In the genomic region with DNA sequence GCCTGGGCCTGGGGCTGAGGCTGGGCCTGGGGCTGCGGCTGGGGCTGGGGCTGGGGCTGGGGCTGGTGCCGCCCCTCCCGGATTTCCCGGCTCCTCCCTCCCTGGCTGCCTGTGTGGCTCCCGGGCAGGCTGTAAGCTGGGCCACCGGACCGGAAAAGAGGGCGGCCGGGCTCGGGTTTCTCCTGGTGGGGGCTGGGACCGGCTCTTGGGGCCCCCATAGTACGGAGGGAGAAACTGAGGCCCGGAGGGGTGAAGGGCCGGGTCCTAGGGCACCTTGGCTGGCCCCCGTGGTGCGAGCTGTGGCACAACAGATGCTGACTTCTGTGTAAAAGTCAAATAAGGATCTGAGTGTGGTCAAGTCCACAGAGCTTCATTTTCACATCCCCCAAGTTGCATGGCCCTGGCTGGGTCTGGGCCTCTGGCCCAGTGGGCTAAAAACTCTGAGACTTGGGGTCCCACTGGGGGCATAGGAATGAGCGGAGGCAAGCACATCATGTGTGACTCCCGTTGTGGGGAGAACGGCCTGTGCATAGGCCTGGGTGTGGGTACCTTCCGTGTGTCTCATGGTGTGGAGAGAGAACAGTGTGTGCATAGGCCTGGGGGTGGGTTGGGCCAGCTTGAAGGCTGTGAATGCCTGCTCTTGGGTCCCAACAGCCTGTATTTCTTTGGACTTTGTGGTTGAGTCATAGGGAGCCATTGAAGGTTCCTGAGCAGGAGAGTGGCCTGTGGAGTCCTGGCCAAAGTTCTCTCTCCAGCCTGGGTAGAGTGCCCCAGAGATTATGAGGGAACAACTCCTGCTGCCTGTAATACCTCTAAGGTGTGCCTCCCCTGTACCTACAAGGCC, we compare ENCODE assay signal across 8 cellular contexts.
A peak's percentile ranks its signal among the peaks of the same experiment; 100 is the strongest.
DNase-seq lines count a peak whose midpoint lies in the region; ATAC-seq, FAIRE-seq and TF ChIP-seq lines count a peak whose summit lies in the region.

No MANE protein-coding gene starts in this region.

- no peaks in the 10 kb centered on the region for H3K79me2 ChIP-seq in endothelial cell of umbilical vein (ENCODE audit: control insufficient read depth, insufficient read depth, low read length)

- H3K4me1 ChIP-seq in BLaER1 (peaks cover 100% of the 10 kb centered on the region), endothelial cell of umbilical vein (ENCODE audit: control insufficient read depth, extremely low read depth, insufficient read depth, low read length) (peaks cover 14% of the 10 kb centered on the region)

- peak overlapping the region; percentile 38 for H3K4me3 Mint-ChIP-seq in neural crest cell

- TF ChIP-seq CTCF in endothelial cell of umbilical vein (IDR thresholded peaks at IDR 0.05; ENCODE audit: extremely low read depth in 1 of 2, insufficient read depth in 1 of 2, low read depth in 1 of 2, low read length in 2 of 2) (no peak), neural crest cell (conservative IDR thresholded peaks at IDR 0.05) (no peak)

- no peaks in the 10 kb centered on the region for H3K36me3 Mint-ChIP-seq in neural crest cell (ENCODE audit: low read depth)

- peak overlapping the region; percentile 46 for H3K27ac ChIP-seq in BLaER1
- H3K27ac ChIP-seq in endothelial cell of umbilical vein (ENCODE audit: insufficient read depth, low read depth, low read length), result no peak overlapping the region

- no peaks in the 10 kb centered on the region for H3K9me1 ChIP-seq in endothelial cell of umbilical vein (replicated peaks; ENCODE audit: control insufficient read depth, extremely low read depth, insufficient read depth, low read length)

- peak overlapping the region; percentile 53 for H3K9ac ChIP-seq in BLaER1
- no peak overlapping the region for H3K9ac ChIP-seq in endothelial cell of umbilical vein (replicated peaks; ENCODE audit: extremely low read depth, insufficient read depth, low read length)

- BruUV-seq in endothelial cell of umbilical vein (replicated peaks; lab: Mats Ljungman, UMichigan), result no TSS peak

- peak; percentile 48 for FAIRE-seq in endothelial cell of umbilical vein (lab: Jason Lieb, UNC)

- POLR2A ChIA-PET in endothelial cell of umbilical vein (lab: Charles Lee), result no interaction called here

- H3K4me2 ChIP-seq in BLaER1 (peak overlapping the region; percentile 97), endothelial cell of umbilical vein (ENCODE audit: insufficient read depth, low read length) (no peak overlapping the region)

- H3K4me3 ChIP-seq in BLaER1, result peak overlapping the region; percentile 64
- peak overlapping the region; percentile 41 to 56 (median 49) for H3K4me3 ChIP-seq in endothelial cell of umbilical vein (replicated peaks in 1 of 3; ENCODE audit: insufficient read depth in 1 of 3, low read depth in 1 of 3, low read length in 3 of 3)

- peaks cover 2% of the 10 kb centered on the region for H3K9me3 Mint-ChIP-seq in neural crest cell

- H2AFZ ChIP-seq in endothelial cell of umbilical vein (ENCODE audit: low read depth, low read length), result peak overlapping the region; percentile 44

- H3K4me1 Mint-ChIP-seq in neural crest cell, result peaks cover 26% of the 10 kb centered on the region

- CTCF ChIA-PET in endothelial cell of umbilical vein (lab: Charles Lee), result interaction anchor here (0.8 to 3.0 kb wide), 8 partner anchors 10 to 380 kb away, joined by 3 to 21 read pairs (median 8); no protein-coding TSS in a partner anchor

- no peaks in the 10 kb centered on the region for H3K9me3 ChIP-seq in BLaER1
- no peaks in the 10 kb centered on the region for H3K9me3 ChIP-seq in endothelial cell of umbilical vein (replicated peaks; ENCODE audit: control insufficient read depth, insufficient read depth, low read length)

- H3K36me3 ChIP-seq in BLaER1 (no peaks in the 10 kb centered on the region), endothelial cell of umbilical vein (ENCODE audit: control insufficient read depth in 2 of 2, extremely low read depth in 1 of 2, insufficient read depth in 2 of 2, low read length in 2 of 2) (no peaks in the 10 kb centered on the region)

- H4K20me1 ChIP-seq in BLaER1 (peaks cover 25% of the 10 kb centered on the region), endothelial cell of umbilical vein (replicated peaks; ENCODE audit: control insufficient read depth, extremely low read depth, insufficient read depth, low read length) (no peaks in the 10 kb centered on the region)

- dilution Hi-C loops in endothelial cell of umbilical vein (cut with MboI; ENCODE audit: extremely low pct_ligation_motif_present, low sequenced_read_pairs), result no loop called here

- DNase-seq in endothelial cell of umbilical vein (ENCODE audit: low read depth, low spot score), result peak; percentile 46
- DNase-seq in neural crest cell (ENCODE audit: low read depth, low spot score), result no peak
- DNase-seq in HT-29 (ENCODE audit: low spot score), result no peak
- DNase-seq in posterior cingulate gyrus, result no peak
- no peak for DNase-seq in NCI-H345 treated with DMSO at 0.1 percent for 48 hours (lab: John Stamatoyannopoulos, UW; ENCODE audit: unreplicated experiment)

- intact Hi-C loops in endothelial cell of umbilical vein (cut with micrococcal nuclease), result loop anchor here (1.0 kb wide), 1 partner anchor 62 kb away; no protein-coding TSS in a partner anchor
- intact Hi-C loops in posterior cingulate gyrus (cut with DNase I), result loop anchor here (10.0 kb wide), 1 partner anchor 121 kb away; a partner anchor contains a TSS

- no peak overlapping the region for H3K27ac Mint-ChIP-seq in neural crest cell (ENCODE audit: unreplicated experiment)

- peaks cover 3% of the 10 kb centered on the region for H3K27me3 Mint-ChIP-seq in neural crest cell (ENCODE audit: low read depth)

- no peak for TF ChIP-seq POLR2A in endothelial cell of umbilical vein (IDR thresholded peaks at IDR 0.05; ENCODE audit: low read depth, low read length)

- H3K27me3 ChIP-seq in BLaER1, result no peaks in the 10 kb centered on the region
- H3K27me3 ChIP-seq in endothelial cell of umbilical vein (ENCODE audit: control insufficient read depth in 2 of 2, insufficient read depth in 2 of 2, low read length in 2 of 2), result no peaks in the 10 kb centered on the region

- ATAC-seq in HG02885 (IDR thresholded peaks at IDR 0.05; ENCODE audit: poor library complexity, unreplicated experiment) (peak; percentile 38), HG03159 (IDR thresholded peaks at IDR 0.05; ENCODE audit: unreplicated experiment) (no peak)

TF ChIP-seq in endothelial cell of umbilical vein, 7 proteins besides CTCF, POLR2A, EP300 and RAD21:
- TF ChIP-seq EZH2 (IDR thresholded peaks at IDR 0.05; ENCODE audit: borderline replicate concordance, low read depth, low read length, severe bottlenecking) (no peak), JUN (IDR thresholded peaks at IDR 0.05; ENCODE audit: borderline replicate concordance, insufficient read depth, insufficient read length, low read depth) (no peak), MYC (IDR thresholded peaks at IDR 0.05; ENCODE audit: low read depth, low read length) (no peak), POLR2AphosphoS5 (IDR thresholded peaks at IDR 0.05; ENCODE audit: insufficient read depth, low read depth, low read length) (no peak), FOS (IDR thresholded peaks at IDR 0.05; ENCODE audit: borderline replicate concordance, insufficient read depth, low read length) (no peak), GATA2 (IDR thresholded peaks at IDR 0.05; ENCODE audit: insufficient read depth, insufficient read length, low read depth, low read length) (no peak)
- TF ChIP-seq, protein P1, sequence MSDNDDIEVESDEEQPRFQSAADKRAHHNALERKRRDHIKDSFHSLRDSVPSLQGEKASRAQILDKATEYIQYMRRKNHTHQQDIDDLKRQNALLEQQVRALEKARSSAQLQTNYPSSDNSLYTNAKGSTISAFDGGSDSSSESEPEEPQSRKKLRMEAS (IDR thresholded peaks at IDR 0.05; ENCODE audit: insufficient read depth, insufficient read length), result no peak
